ENCODE assay signal across 1 cellular context in genomic region chr12:53048780-53049401, GRCh38.
TF ChIP-seq lines count a peak whose summit lies in the region.

No MANE protein-coding gene starts in this region.

TF ChIP-seq in H1, 55 proteins besides CTCF, POLR2A, EP300 and RAD21:
- TF ChIP-seq RBBP5 (IDR thresholded peaks at IDR 0.05; ENCODE audit: borderline replicate concordance, low read depth, low read length): 0 out of 2 replicates have a peak, but pooled peaks have one; percentile 10
- TF ChIP-seq SIN3A (conservative IDR thresholded peaks at IDR 0.05 in 1 of 2, IDR thresholded peaks at IDR 0.05 in 1 of 2; ENCODE audit: low read depth in 1 of 2, low read length in 2 of 2): peak; percentile 99
- TF ChIP-seq BCL11A (IDR thresholded peaks at IDR 0.05; ENCODE audit: low read depth in 2 of 2, low read length in 2 of 2): no peak
- peak; percentile 86 for TF ChIP-seq TEAD4 (IDR thresholded peaks at IDR 0.05; ENCODE audit: low read depth, low read length)
- TF ChIP-seq PHF8 (conservative IDR thresholded peaks at IDR 0.05; ENCODE audit: low read depth, low read length): no peak
- peak in 1 of 2 experiments; percentile 31; a peak in 2 of 4 replicates for TF ChIP-seq HDAC2 (IDR thresholded peaks at IDR 0.05; ENCODE audit: borderline replicate concordance in 1 of 2, low read depth in 2 of 2, low read length in 2 of 2)
- peak; percentile 98 for TF ChIP-seq SAP30 (IDR thresholded peaks at IDR 0.05; ENCODE audit: insufficient read depth, insufficient replicate concordance, low read length)
- TF ChIP-seq CTBP2 (IDR thresholded peaks at IDR 0.05; ENCODE audit: borderline replicate concordance, insufficient read depth, insufficient read length, low read length): peak; percentile 64
